ENCODE assay signal across 20 cellular contexts in the genomic region with DNA sequence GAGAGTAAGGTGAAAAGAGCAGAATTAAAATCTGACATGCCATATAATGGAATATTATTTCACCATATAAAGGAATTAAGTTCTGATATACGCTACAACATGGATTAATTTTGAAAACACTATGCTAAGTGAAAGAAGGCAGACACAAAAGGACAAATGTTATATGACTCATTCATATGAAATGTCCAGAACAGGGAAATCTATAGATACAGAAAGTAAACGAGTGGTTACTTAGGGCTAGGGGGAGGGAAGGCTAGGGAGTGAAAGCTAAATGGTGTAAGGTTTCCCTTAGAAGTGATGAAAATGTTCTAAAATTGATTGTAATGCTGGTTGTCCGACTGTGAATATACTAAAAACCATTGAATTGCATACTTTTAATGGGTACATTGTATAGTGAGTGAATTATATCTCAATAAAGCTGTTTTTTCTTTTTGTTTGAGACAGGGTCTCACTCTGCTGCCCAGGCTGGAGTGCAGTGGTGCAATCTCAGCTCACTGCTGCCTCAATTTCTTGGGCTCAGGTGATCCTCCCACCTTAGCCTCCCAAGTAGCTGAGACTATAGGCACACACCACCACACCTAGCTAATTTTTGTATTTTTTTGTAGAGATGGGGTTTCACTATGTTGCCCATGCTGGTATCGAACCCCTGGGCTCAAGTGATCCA. TPM values are rescaled to one million over a fixed set of nuclear protein-coding genes. Genes with fewer than 3 reads are reported as not detected.
DNase-seq lines count a peak whose midpoint lies in the region; ATAC-seq, FAIRE-seq and TF ChIP-seq lines count a peak whose summit lies in the region.
"Had no signal": no experiment of that assay in that cellular context is flagged by ENCODE, and none has a peak within 500 bp of the region (broad histone marks: within the 10 kb centered on the region; RNA-seq: fewer than 3 reads in every experiment).

No MANE protein-coding gene starts in this region.

- H3K36me3 ChIP-seq in K562 (ENCODE audit: control insufficient read depth, insufficient read depth, low read length) = no peaks in the 10 kb centered on the region
- H3K36me3 ChIP-seq: upper lobe of right lung had no signal

- peaks cover 8% of the 10 kb centered on the region for H3K9me3 ChIP-seq in K562 (replicated peaks; ENCODE audit: control insufficient read depth, insufficient read depth, low read depth, low read length)
- H3K9me3 ChIP-seq: upper lobe of right lung had no signal

- no peaks in the 10 kb centered on the region for H3K79me2 ChIP-seq in K562 (ENCODE audit: control insufficient read depth, insufficient read depth, low read length)

- no TSS peak for BruUV-seq in K562 (replicated peaks; lab: Mats Ljungman, UMichigan)

- no peaks in the 10 kb centered on the region for H3K9me1 ChIP-seq in K562 (ENCODE audit: control insufficient read depth, insufficient read depth, low read length)

- no peak overlapping the region for H3K27ac ChIP-seq in K562 (ENCODE audit: extremely low read depth, low read depth, low read length)
- H3K27ac ChIP-seq: body of pancreas, upper lobe of right lung had no signal

- no peak overlapping the region for H3K4me3 ChIP-seq in K562
- H3K4me3 ChIP-seq: body of pancreas, upper lobe of right lung had no signal

- in situ Hi-C loops in K562 (cut with MboI) = no loop called here

- no peak for FAIRE-seq in K562 (lab: Jason Lieb, UNC)
- FAIRE-seq: H54, kidney had no signal

- no peak for TF ChIP-seq RAD21 in K562 (CRISPR knock-in tag; conservative IDR thresholded peaks at IDR 0.05 in 1 of 2, IDR thresholded peaks at IDR 0.05 in 1 of 2)

- peaks cover 8 to 9% of the 10 kb centered on the region in 2 experiments; a peak in 2 of 5 replicates for H3K27me3 ChIP-seq in K562 (ENCODE audit: control insufficient read depth in 2 of 2, insufficient read depth in 2 of 2, low read length in 2 of 2)
- H3K27me3 ChIP-seq: body of pancreas, upper lobe of right lung had no signal

- no peak overlapping the region for H3K4me2 ChIP-seq in K562 (ENCODE audit: insufficient read depth, low read length)

- H3K4me1 ChIP-seq in K562 (replicated peaks in 1 of 2; ENCODE audit: control insufficient read depth in 2 of 2, insufficient read depth in 2 of 2, low read length in 2 of 2) = peaks cover 0 to 7% of the 10 kb centered on the region in 2 experiments; a peak in 3 of 5 replicates
- H3K4me1 ChIP-seq: body of pancreas, upper lobe of right lung had no signal

- DNase-seq in EH (ENCODE audit: low read depth) = peak; percentile 56
- peak; percentile 45 for DNase-seq in NCI-H226
- DNase-seq in K562 (ENCODE audit: extremely low read depth in 1 of 4, low spot score in 3 of 4) = no peak
- peak; percentile 66 for DNase-seq in foreskin melanocyte
- DNase-seq in D341Med (ENCODE audit: low spot score) = no peak
- DNase-seq in NCI-H345 treated with DMSO at 0.1 percent for 48 hours (lab: John Stamatoyannopoulos, UW; ENCODE audit: unreplicated experiment) = no peak
- DNase-seq in NK-92 treated with Interleukin-12 subunit alpha and Interleukin-12 subunit beta, amount 100 ng/mL, for 24 hours (lab: John Stamatoyannopoulos, UW) = no peak
- DNase-seq: activated CD8-positive, alpha-beta memory T cell treated with anti-CD3 and anti-CD28 coated beads, Interleukin-2, amount 10 ng/mL, durations not matched to agents 7 days and 5 days; activated gamma-delta T cell treated with Interleukin-2 at 50 U/mL for 16 hours; body of pancreas; effector memory CD4-positive, alpha-beta T cell; KG1; NCI-H1417 treated with DMSO at 0.1 percent for 48 hours; NCI-H2227 treated with DMSO at 0.1 percent for 48 hours; stimulated activated naive CD4-positive, alpha-beta T cell treated with Interleukin-2 at 50 U/mL for 16 hours; T-helper 17 cell had no signal

- no peak overlapping the region for H3K9ac ChIP-seq in K562 (ENCODE audit: insufficient read depth in 1 of 2, low read depth in 2 of 2, low read length in 2 of 2)

- ATAC-seq in K562 = no peak
- ATAC-seq in GM19324 (IDR thresholded peaks at IDR 0.05; ENCODE audit: low FRiP score, unreplicated experiment) = no peak
- ATAC-seq: activated CD8-positive, alpha-beta memory T cell treated with anti-CD3 and anti-CD28 coated beads, Interleukin-2, amount 10 ng/mL, durations not matched to agents 7 days and 5 days; body of pancreas; T-helper 17 cell; upper lobe of right lung had no signal

- H4K20me1 ChIP-seq in K562 (replicated peaks; ENCODE audit: control insufficient read depth, insufficient read depth, low read length) = no peaks in the 10 kb centered on the region

- CTCF ChIA-PET in K562 (lab: Yijun Ruan, JAX; ENCODE audit: low intra/inter-chr PET ratio) = no interaction called here

- no peak for TF ChIP-seq CTCF in K562 (IDR thresholded peaks at IDR 0.05 in 2 of 3, conservative IDR thresholded peaks at IDR 0.05 in 1 of 3; ENCODE audit: insufficient read depth in 2 of 3, low read depth in 1 of 3, low read length in 3 of 3)

- POLR2A ChIA-PET in K562 (lab: Yijun Ruan, JAX) = interaction anchor here (1.1 kb wide), 3 partner anchors 9 to 17 kb away, joined by 3 read pairs; no protein-coding TSS in a partner anchor

- no peak for TF ChIP-seq POLR2A in K562 (conservative IDR thresholded peaks at IDR 0.05)

- H2AFZ ChIP-seq in K562 (ENCODE audit: low read depth, low read length) = no peak overlapping the region

- WGBS in K562 (ENCODE audit: insufficient coverage, low coverage, missing lambda C conversion rate) = 8% methylated on average over 4 of the region's 4 CpGs

- intact Hi-C loops in K562 (cut with micrococcal nuclease) = no loop called here

- no peak for TF ChIP-seq EP300 in K562 (IDR thresholded peaks at IDR 0.05; ENCODE audit: low read length)

TF ChIP-seq in K562, 482 proteins besides CTCF, POLR2A, EP300 and RAD21:
- TF ChIP-seq ZNF121 (CRISPR knock-in tag; conservative IDR thresholded peaks at IDR 0.05) (peak; percentile 79), SAFB (IDR thresholded peaks at IDR 0.05; ENCODE audit: borderline replicate concordance, low read depth, low read length) (no peak), JUND (IDR thresholded peaks at IDR 0.05; ENCODE audit: borderline replicate concordance, low read depth, low read length) (peak; percentile 23; the same call in 1 of the 2 replicates), JUND (tag; IDR thresholded peaks at IDR 0.05; ENCODE audit: borderline replicate concordance, low read depth, low read length) (peak; percentile 36; the same call in 1 of the 3 replicates), FOSL1 (tag; conservative IDR thresholded peaks at IDR 0.05) (peak; percentile 61), DPF2 (IDR thresholded peaks at IDR 0.05) (0 out of 2 replicates have a peak, but pooled peaks have one; percentile 33), SMARCA4 (IDR thresholded peaks at IDR 0.05) (0 out of 2 replicates have a peak, but pooled peaks have one; percentile 20), KDM1A (IDR thresholded peaks at IDR 0.05) (no peak)
- TF ChIP-seq, protein P1, sequence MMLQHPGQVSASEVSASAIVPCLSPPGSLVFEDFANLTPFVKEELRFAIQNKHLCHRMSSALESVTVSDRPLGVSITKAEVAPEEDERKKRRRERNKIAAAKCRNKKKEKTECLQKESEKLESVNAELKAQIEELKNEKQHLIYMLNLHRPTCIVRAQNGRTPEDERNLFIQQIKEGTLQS (IDR thresholded peaks at IDR 0.05) = peak; percentile 56
- TF ChIP-seq, protein P1 (CRISPR knock-in tag; conservative IDR thresholded peaks at IDR 0.05) = no peak
TF ChIP-seq in K562: peak in this region for 6.

RNA-seq across cellular contexts. Expression of a gene that starts 8.2 kb away (rescaled TPM):
- not detected in 2 replicates for total RNA-seq in K562 (2011; cell fraction: chromatin; rRNA removed; ENCODE audit: low replicate concordance)
- 0.33 TPM in 1 of 2 replicates, not detected in the other for total RNA-seq in K562 (2011; cell fraction: nucleolus; rRNA removed)
- not detected in 2 replicates for total RNA-seq in K562 (2011; cell fraction: nucleoplasm; rRNA removed)
- total RNA-seq in K562 (2014; rRNA removed) (0.04 TPM in 1 of 2 replicates, not detected in the other), K562 (2014; rRNA removed; fragmentation: Illumina TruSeq; extraction: Trizol) (not detected in 2 replicates), K562 (2015; rRNA removed; fragmentation: Illumina TruSeq; extraction: Trizol) (0.04 TPM in 1 of 2 replicates, not detected in the other), K562 (2021) (0.09 TPM in 1 of 2 replicates, not detected in the other)
- polyA plus RNA-seq in K562 (2011; rRNA removed) (0.03 and 0.04 TPM in 2 replicates), K562 (2014; fragmentation: Illumina TruSeq; extraction: Trizol) (0.03 and 0.10 TPM in 2 replicates), K562 (2014; fragmentation: Nextera tagmentation; extraction: Ambion mirVana) (under 1 TPM; 0.03 to 0.11 TPM), K562 (2014; rRNA removed) (0.26 TPM in 1 of 2 replicates, not detected in the other)
- 0.03 and 0.04 TPM in 2 replicates for polyA plus RNA-seq in K562 (2011; cell fraction: cytosol; rRNA removed)
- polyA plus RNA-seq in K562 (2011; cell fraction: nucleus; rRNA removed) = not detected in 2 replicates
- 0.08 and 0.11 TPM in 2 replicates for polyA plus RNA-seq in K562 (2012)
- 0.06 TPM in 1 of 2 replicates, not detected in the other for polyA minus RNA-seq in K562 (2011; rRNA and poly(A)+ RNA removed)
- polyA minus RNA-seq in K562 (2011; cell fraction: cytosol; rRNA and poly(A)+ RNA removed) = not detected in 2 replicates
- 0.11 TPM in 1 of 2 replicates, not detected in the other for polyA minus RNA-seq in K562 (2011; cell fraction: nucleus; rRNA and poly(A)+ RNA removed)
- total RNA-seq: T-helper 17 cell had no signal

RNA-seq across cellular contexts. Expression of a gene that starts 31.7 kb away (rescaled TPM):
- total RNA-seq in K562 (2011; cell fraction: chromatin; rRNA removed; ENCODE audit: low replicate concordance) = 19.4 and 28.3 TPM in 2 replicates
- 29.3 and 40.5 TPM in 2 replicates for total RNA-seq in K562 (2011; cell fraction: nucleolus; rRNA removed)
- 32.5 and 32.9 TPM in 2 replicates for total RNA-seq in K562 (2011; cell fraction: nucleoplasm; rRNA removed)
- total RNA-seq in K562 (2014; rRNA removed) (34.1 and 55.1 TPM in 2 replicates), K562 (2014; rRNA removed; fragmentation: Illumina TruSeq; extraction: Trizol) (16.1 and 20.9 TPM in 2 replicates), K562 (2015; rRNA removed; fragmentation: Illumina TruSeq; extraction: Trizol) (31.3 and 31.9 TPM in 2 replicates), K562 (2021) (27.8 and 28.7 TPM in 2 replicates)
- polyA plus RNA-seq in K562 (2011; rRNA removed) (16.5 and 19.5 TPM in 2 replicates), K562 (2014; fragmentation: Illumina TruSeq; extraction: Trizol) (23.3 and 24.8 TPM in 2 replicates), K562 (2014; fragmentation: Nextera tagmentation; extraction: Ambion mirVana) (1 to 10 TPM; 2.8 to 5.0 TPM), K562 (2014; rRNA removed) (28.9 and 29.5 TPM in 2 replicates)
- polyA plus RNA-seq in K562 (2011; cell fraction: cytosol; rRNA removed) = 20.2 and 26.4 TPM in 2 replicates
- polyA plus RNA-seq in K562 (2011; cell fraction: nucleus; rRNA removed) = 28.2 and 28.3 TPM in 2 replicates
- 24.3 and 30.8 TPM in 2 replicates for polyA plus RNA-seq in K562 (2012)
- 5.2 and 6.0 TPM in 2 replicates for polyA minus RNA-seq in K562 (2011; rRNA and poly(A)+ RNA removed)
- 8.4 and 9.8 TPM in 2 replicates for polyA minus RNA-seq in K562 (2011; cell fraction: cytosol; rRNA and poly(A)+ RNA removed)
- 8.9 and 15.4 TPM in 2 replicates for polyA minus RNA-seq in K562 (2011; cell fraction: nucleus; rRNA and poly(A)+ RNA removed)

Comparison
In these comparisons a context has a peak if more than half of its experiments do, and no peak if none do; other contexts are left out.
1. DNase-seq: peak in EH (single experiment), NCI-H226 (single experiment) and foreskin melanocyte (single experiment); none in K562 (0 of 4), D341Med (single experiment), NCI-H345 treated with DMSO at 0.1 percent for 48 hours (single experiment) and NK-92 treated with Interleukin-12 subunit alpha and Interleukin-12 subunit beta, amount 100 ng/mL, for 24 hours (single experiment).